19 cellular contexts compared by ENCODE assay signal in the genomic region with DNA sequence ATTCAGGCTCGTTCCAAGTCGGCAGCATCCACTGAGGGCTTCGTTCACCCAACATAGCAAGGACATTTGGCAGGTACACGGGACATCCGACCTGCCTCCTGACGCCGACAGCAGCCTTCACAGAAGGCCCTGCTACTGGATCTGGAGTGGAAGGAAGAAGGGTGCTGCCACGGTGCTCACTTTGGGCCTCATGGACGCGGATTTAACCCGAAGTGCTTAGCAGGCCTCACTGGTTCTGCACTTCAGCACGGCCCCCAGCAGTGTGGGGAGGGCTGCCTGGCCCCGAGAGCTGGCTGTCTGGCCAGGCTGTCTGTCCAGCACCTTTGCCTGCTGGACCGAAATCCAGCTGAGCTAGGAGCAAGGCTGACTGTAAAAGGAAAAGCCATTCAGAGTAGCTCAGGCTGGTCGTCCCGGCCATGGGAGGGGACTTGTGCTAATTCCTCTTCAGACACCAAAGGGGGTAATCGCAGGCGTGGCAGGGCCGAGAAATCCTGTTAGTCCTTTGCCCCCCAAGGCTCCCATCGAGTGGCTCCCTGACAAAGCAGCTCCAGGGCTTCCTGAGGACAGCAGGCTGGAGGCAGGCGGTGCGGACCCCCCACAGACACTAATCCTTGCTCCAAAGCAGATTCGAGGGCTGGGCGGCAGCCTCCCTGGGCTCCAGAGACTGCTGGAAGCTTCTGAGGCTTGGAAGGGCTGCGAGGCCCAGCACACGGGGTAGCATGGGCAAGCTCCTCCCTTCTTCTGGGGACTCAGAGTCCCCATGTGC. TPM values are rescaled to one million over a fixed set of nuclear protein-coding genes. Genes with fewer than 3 reads are reported as not detected.
DNase-seq lines count a peak whose midpoint lies in the region; ATAC-seq and TF ChIP-seq lines count a peak whose summit lies in the region.
"Had no signal": no experiment of that assay in that cellular context is flagged by ENCODE, and none has a peak within 500 bp of the region (broad histone marks: within the 10 kb centered on the region; RNA-seq: fewer than 3 reads in every experiment).

No MANE protein-coding gene starts in this region.

- H3K27ac ChIP-seq in A673 (ENCODE audit: low read depth, low read length, poor library complexity, severe bottlenecking) = no peak overlapping the region
- H3K27ac ChIP-seq in RWPE2 (ENCODE audit: poor library complexity, severe bottlenecking) = no peak overlapping the region
- no peak overlapping the region for H3K27ac ChIP-seq in neural progenitor cell
- H3K27ac ChIP-seq: A549, SJSA1, transverse colon had no signal

- no peaks in the 10 kb centered on the region for H3K36me3 Mint-ChIP-seq in neural progenitor cell
- H3K36me3 Mint-ChIP-seq: IgD-negative memory B cell had no signal

- no peak overlapping the region for H3K9ac ChIP-seq in neural progenitor cell

- H3K27me3 ChIP-seq in A673 (replicated peaks; ENCODE audit: insufficient read depth, low read depth, low read length, poor library complexity) (no peaks in the 10 kb centered on the region), RWPE2 (ENCODE audit: insufficient read depth, poor library complexity, severe bottlenecking) (peaks cover 3% of the 10 kb centered on the region), neural progenitor cell (no peaks in the 10 kb centered on the region)
- H3K27me3 ChIP-seq: SJSA1, transverse colon had no signal

- no peaks in the 10 kb centered on the region for H3K79me2 ChIP-seq in neural progenitor cell (ENCODE audit: low read depth)

- no peaks in the 10 kb centered on the region for H4K20me1 ChIP-seq in neural progenitor cell (ENCODE audit: low read depth)

- no peak overlapping the region for H2AFZ ChIP-seq in neural progenitor cell (replicated peaks)

- no peak; the same call in 2 of the 3 replicates for ATAC-seq in RWPE2 (ENCODE audit: low read depth)
- ATAC-seq in left ventricle myocardium superior = no peak
- ATAC-seq in HG03108 (IDR thresholded peaks at IDR 0.05; ENCODE audit: unreplicated experiment) = no peak
- ATAC-seq: A549; activated T-cell treated with anti-CD3 and anti-CD28 coated beads, Interleukin-2, amount 50 U/mL, for 72 hours had no signal

- POLR2A ChIA-PET in A673 (lab: Charles Lee; ENCODE audit: low non-redundant PET) = no interaction called here

- peak overlapping the region; percentile 19 for H3K4me2 ChIP-seq in neural progenitor cell
- H3K4me2 ChIP-seq: A549 had no signal

- H3K4me3 ChIP-seq in A673 (ENCODE audit: low read depth, low read length, poor library complexity, severe bottlenecking) (no peak overlapping the region), RWPE2 (ENCODE audit: severe bottlenecking) (no peak overlapping the region), neural progenitor cell (no peak overlapping the region)
- H3K4me3 ChIP-seq: A549, SJSA1, transverse colon had no signal

- H3K36me3 ChIP-seq in A673 (ENCODE audit: insufficient read depth, low read length, poor library complexity, severe bottlenecking) = no peaks in the 10 kb centered on the region
- no peaks in the 10 kb centered on the region for H3K36me3 ChIP-seq in RWPE2 (ENCODE audit: low read depth)
- no peaks in the 10 kb centered on the region for H3K36me3 ChIP-seq in neural progenitor cell
- H3K36me3 ChIP-seq: SJSA1, transverse colon had no signal

- H3K4me1 Mint-ChIP-seq in neural progenitor cell = peaks cover 27% of the 10 kb centered on the region

- no peak overlapping the region for H3K4me3 Mint-ChIP-seq in neural progenitor cell
- H3K4me3 Mint-ChIP-seq: activated naive CD4-positive, alpha-beta T cell treated with anti-CD3 and anti-CD28 coated beads for 36 hours; activated T-cell treated with anti-CD3 and anti-CD28 coated beads, Interleukin-2, amount 50 U/mL, for 72 hours; IgD-negative memory B cell; neural crest cell had no signal

- CTCF ChIA-PET in A673 (lab: Charles Lee) = no interaction called here

- peaks cover 9% of the 10 kb centered on the region for H3K9me3 Mint-ChIP-seq in neural progenitor cell

- H3K4me1 ChIP-seq in A673 (ENCODE audit: insufficient read depth, low read length, poor library complexity, severe bottlenecking) = peaks cover 40% of the 10 kb centered on the region
- no peaks in the 10 kb centered on the region for H3K4me1 ChIP-seq in RWPE2 (ENCODE audit: insufficient read depth, poor library complexity, severe bottlenecking)
- peaks cover 30% of the 10 kb centered on the region for H3K4me1 ChIP-seq in neural progenitor cell

- peak; percentile 59 for DNase-seq in A673 (ENCODE audit: low spot score)
- peak; percentile 42 for DNase-seq in RWPE2 (ENCODE audit: low spot score)
- peak; percentile 21 for DNase-seq in left ventricle myocardium superior
- DNase-seq in neural progenitor cell (ENCODE audit: low spot score) = peak; percentile 80
- DNase-seq in activated CD4-positive, CD25-positive, alpha-beta regulatory T cell treated with anti-CD3 and anti-CD28 coated beads, Interleukin-2, amount 50 U/mL, for 72 hours = no peak
- DNase-seq in NCI-H1930 (lab: John Stamatoyannopoulos, UW) = no peak
- DNase-seq in NCI-H128 (lab: John Stamatoyannopoulos, UW; ENCODE audit: unreplicated experiment) = no peak
- DNase-seq: activated CD4-positive, alpha-beta T cell treated with anti-CD3 and anti-CD28 coated beads for 48 hours; activated naive CD4-positive, alpha-beta T cell treated with anti-CD3 and anti-CD28 coated beads for 36 hours; activated T-cell treated with anti-CD3 and anti-CD28 coated beads, Interleukin-2, amount 50 U/mL, for 72 hours; amniotic stem cell; NCI-H1436; NCI-H774; transverse colon had no signal

- BruUV-seq in A673 (replicated peaks; lab: Mats Ljungman, UMichigan) = no TSS peak

- H3F3A ChIP-seq in neural progenitor cell (ENCODE audit: low read depth) = peaks cover 18% of the 10 kb centered on the region

- H3K27ac Mint-ChIP-seq in neural progenitor cell = no peak overlapping the region
- H3K27ac Mint-ChIP-seq: activated naive CD4-positive, alpha-beta T cell treated with anti-CD3 and anti-CD28 coated beads for 36 hours; activated T-cell treated with anti-CD3 and anti-CD28 coated beads, Interleukin-2, amount 50 U/mL, for 72 hours had no signal

- peaks cover 14% of the 10 kb centered on the region for H3K27me3 Mint-ChIP-seq in neural progenitor cell (ENCODE audit: insufficient read depth, low read depth)

- no peak for TF ChIP-seq CTCF in A673 (conservative IDR thresholded peaks at IDR 0.05; ENCODE audit: low read depth, low read length)
- no peak for TF ChIP-seq CTCF in RWPE2 (IDR thresholded peaks at IDR 0.05; ENCODE audit: poor library complexity, severe bottlenecking)
- TF ChIP-seq CTCF in neural progenitor cell (IDR thresholded peaks at IDR 0.05) = no peak

- H3K9me3 ChIP-seq in A673 (ENCODE audit: low read depth, low read length, poor library complexity, severe bottlenecking) (no peaks in the 10 kb centered on the region), RWPE2 (ENCODE audit: severe bottlenecking) (no peaks in the 10 kb centered on the region), neural progenitor cell (ENCODE audit: low read depth) (no peaks in the 10 kb centered on the region)
- H3K9me3 ChIP-seq: SJSA1, transverse colon had no signal

- intact Hi-C loops in A673 (cut with micrococcal nuclease; ENCODE audit: unreplicated experiment) (no loop called here), left ventricle myocardium superior (cut with micrococcal nuclease) (no loop called here)

RNA-seq across cellular contexts. Expression of a gene that starts 11.1 kb away (rescaled TPM):
- 50.7 and 54.1 TPM in 2 replicates for total RNA-seq in A673 (2021)
- total RNA-seq in left ventricle myocardium superior = 90.8 TPM
- 11.6 and 25.5 TPM in 2 replicates for total RNA-seq in neural progenitor cell (ENCODE audit: low replicate concordance)

Comparison
In these comparisons a context has a peak if more than half of its experiments do, and no peak if none do; other contexts are left out.
1. DNase-seq: peak in A673 (single experiment), RWPE2 (single experiment), left ventricle myocardium superior (single experiment) and neural progenitor cell (single experiment); none in activated CD4-positive, CD25-positive, alpha-beta regulatory T cell treated with anti-CD3 and anti-CD28 coated beads, Interleukin-2, amount 50 U/mL, for 72 hours (single experiment), NCI-H1930 (0 of 2) and NCI-H128 (single experiment).